8 cellular contexts compared by ENCODE assay signal in genomic region chr22:50530857-50531545, GRCh38. TPM values are rescaled to one million over a fixed set of nuclear protein-coding genes. Genes with fewer than 3 reads are reported as not detected.
DNase-seq lines count a peak whose midpoint lies in the region; TF ChIP-seq lines count a peak whose summit lies in the region.

No MANE protein-coding gene starts in this region.

- peak overlapping the region; percentile 54 for H2AFZ ChIP-seq in GM23248
- H2AFZ ChIP-seq in trophoblast cell (ENCODE audit: insufficient read depth, low read length, poor library complexity) = peak overlapping the region; percentile 67

- H4K91ac ChIP-seq in trophoblast cell (ENCODE audit: low read depth, low read length) = peak overlapping the region; percentile 98

- peak overlapping the region; percentile 96 for H2BK120ac ChIP-seq in trophoblast cell (ENCODE audit: insufficient read depth, low read length, poor library complexity)

- peak overlapping the region; percentile 99 for H3K14ac ChIP-seq in trophoblast cell (ENCODE audit: low read length)

- peak overlapping the region; percentile 99 for H2AK5ac ChIP-seq in trophoblast cell (ENCODE audit: low read length)

- peak overlapping the region; percentile 87 for H2BK12ac ChIP-seq in trophoblast cell (ENCODE audit: low read length)

- no peaks in the 10 kb centered on the region for H3K36me3 ChIP-seq in GM23248 (ENCODE audit: low read depth)
- H3K36me3 ChIP-seq in Peyer's patch = no peaks in the 10 kb centered on the region
- no peaks in the 10 kb centered on the region for H3K36me3 ChIP-seq in trophoblast cell (ENCODE audit: control insufficient read depth in 1 of 2, insufficient read depth in 2 of 2, low read length in 2 of 2)
- no peaks in the 10 kb centered on the region for H3K36me3 ChIP-seq in transverse colon

- peak overlapping the region; percentile 81 for H3K4me2 ChIP-seq in GM23248 (ENCODE audit: unreplicated experiment)
- peak overlapping the region; percentile 84 for H3K4me2 ChIP-seq in trophoblast cell (ENCODE audit: low read length)

- no peaks in the 10 kb centered on the region for H4K20me1 ChIP-seq in GM23248 (ENCODE audit: insufficient read depth)

- H4K12ac ChIP-seq in trophoblast cell (ENCODE audit: low read depth, low read length) = peak overlapping the region; percentile 98

- peak overlapping the region; percentile 95 for H3K9ac ChIP-seq in GM23248
- H3K9ac ChIP-seq in trophoblast cell (ENCODE audit: low read length) = peak overlapping the region; percentile 14

- WGBS in GM23248 (ENCODE audit: low coverage in 1 of 2, low lambda C conversion rate in 2 of 2, missing lambda C conversion rate in 2 of 2), 2 experiments = 8 to 10% methylated on average over 33 to 46 of the region's 53 CpGs
- WGBS in trophoblast cell (ENCODE audit: extremely low coverage, insufficient coverage, insufficient read length) = no CpG with 5 or more reads among the region's 53 CpGs
- WGBS in transverse colon (ENCODE audit: low coverage in 1 of 2), 2 donors = 3% methylated on average over 50 of the region's 53 CpGs; no CpG with 5 or more reads in 1 of the 2 donors

- peak; percentile 79 for DNase-seq in AG20443 (ENCODE audit: low spot score)
- DNase-seq in GM23248 = peak; percentile 94
- DNase-seq in Peyer's patch = peak; percentile 91 to 96 (median 92)
- peak; percentile 65 for DNase-seq in activated gamma-delta T cell treated with Interleukin-2 at 50 U/mL for 16 hours
- peak; percentile 75 for DNase-seq in germinal center (ENCODE audit: low spot score)
- DNase-seq in trophoblast cell = peak; percentile 93
- DNase-seq in transverse colon = peak; percentile 93
- DNase-seq in COLO829 (ENCODE audit: low spot score) = no peak

- no peaks in the 10 kb centered on the region for H3K9me3 ChIP-seq in GM23248 (ENCODE audit: low read depth)
- H3K9me3 ChIP-seq in Peyer's patch = no peaks in the 10 kb centered on the region
- H3K9me3 ChIP-seq in trophoblast cell (ENCODE audit: insufficient read depth, low read depth, low read length) = no peaks in the 10 kb centered on the region
- no peaks in the 10 kb centered on the region for H3K9me3 ChIP-seq in transverse colon

- TF ChIP-seq CTCF in Peyer's patch (IDR thresholded peaks at IDR 0.05) = no peak
- TF ChIP-seq CTCF in transverse colon (IDR thresholded peaks at IDR 0.05) = no peak

- H3K79me2 ChIP-seq in GM23248 (ENCODE audit: insufficient read depth) (no peaks in the 10 kb centered on the region), trophoblast cell (ENCODE audit: control insufficient read depth, insufficient read depth, low read length, poor library complexity) (peaks cover 23% of the 10 kb centered on the region)

- H3F3A ChIP-seq in GM23248 (ENCODE audit: insufficient read depth) = peaks cover 21% of the 10 kb centered on the region

- TF ChIP-seq POLR2A in Peyer's patch (IDR thresholded peaks at IDR 0.05) = peak; percentile 80 to 90
- TF ChIP-seq POLR2A in transverse colon (IDR thresholded peaks at IDR 0.05) = peak; percentile 85

- peak overlapping the region; percentile 96 for H4K8ac ChIP-seq in trophoblast cell (ENCODE audit: low read depth, low read length)

- in situ Hi-C loops in GM23248 (cut with MboI) (no loop called here), transverse colon (cut with MboI; ENCODE audit: low pct_ligation_motif_present in 1 of 4, low pct_unique_long_range_greater_than_20kb in 1 of 4, low sequenced_read_pairs in 3 of 4) (no loop called here)

- peak overlapping the region; percentile 96 for H3K4ac ChIP-seq in trophoblast cell (ENCODE audit: low read depth, low read length)

- peak overlapping the region; percentile 87 for H2BK5ac ChIP-seq in trophoblast cell (ENCODE audit: low read depth, low read length, poor library complexity)

- no peaks in the 10 kb centered on the region for H3K4me1 ChIP-seq in GM23248 (ENCODE audit: insufficient read depth)
- H3K4me1 ChIP-seq in Peyer's patch = peaks cover 0 to 46% (median 17%) of the 10 kb centered on the region in 4 donors
- peaks cover 28 to 52% of the 10 kb centered on the region in 2 experiments for H3K4me1 ChIP-seq in trophoblast cell (ENCODE audit: control insufficient read depth in 1 of 2, insufficient read depth in 2 of 2, low read length in 2 of 2)
- H3K4me1 ChIP-seq in transverse colon = peaks cover 12 to 66% (median 39%) of the 10 kb centered on the region in 4 donors

- H3K27ac ChIP-seq in GM23248 (peak overlapping the region; percentile 55), Peyer's patch (peak overlapping the region; percentile 97 to 100 (median 98)), trophoblast cell (ENCODE audit: low read depth, low read length) (peak overlapping the region; percentile 98), transverse colon (peak overlapping the region; percentile 94 to 99 (median 96))

- no peak for TF ChIP-seq EP300 in transverse colon (IDR thresholded peaks at IDR 0.05; ENCODE audit: low read depth)

- intact Hi-C loops in transverse colon (cut with DNase I; ENCODE audit: low total_unique reads) = no loop called here

- H3K27me3 ChIP-seq in GM23248 (replicated peaks; ENCODE audit: insufficient read depth) (no peaks in the 10 kb centered on the region), Peyer's patch (no peaks in the 10 kb centered on the region), trophoblast cell (ENCODE audit: insufficient read depth, low read length) (no peaks in the 10 kb centered on the region), transverse colon (peaks cover 13% of the 10 kb centered on the region)

- H3K23ac ChIP-seq in trophoblast cell (ENCODE audit: low read length) = no peak overlapping the region

- H3K4me3 ChIP-seq in GM23248 (peak overlapping the region; percentile 81), Peyer's patch (peak overlapping the region; percentile 60 to 76 (median 68)), trophoblast cell (ENCODE audit: low read depth, low read length) (peak overlapping the region; percentile 60), transverse colon (peak overlapping the region; percentile 42 to 60 (median 53))

- peak overlapping the region; percentile 99 for H3K18ac ChIP-seq in trophoblast cell (ENCODE audit: low read length)

- peaks cover 48% of the 10 kb centered on the region for H3K79me1 ChIP-seq in trophoblast cell (ENCODE audit: low read length)

- H3K9me2 ChIP-seq in GM23248 (ENCODE audit: insufficient read depth) = no peaks in the 10 kb centered on the region

RNA-seq across cellular contexts. Expression of gene TYMP, which starts 1.2 kb away (rescaled TPM):
- total RNA-seq in GM23248 (2014; rRNA removed; shearing (Covaris generic)) = 33.2 and 42.4 TPM in 2 replicates
- polyA plus RNA-seq in GM23248 (2016; fragmentation: Nextera tagmentation; extraction: Ambion mirVana) = 24.3 and 24.8 TPM in 2 replicates
- total RNA-seq in Peyer's patch (10 to 100 TPM; 53.5 to 93.9 (median 88.3) TPM), transverse colon (10 to 100 TPM; 27.5 to 60.7 (median 32.2) TPM)
- polyA plus RNA-seq in trophoblast cell (2013) = 19.5 and 20.6 TPM in 2 replicates

RNA-seq across cellular contexts. Expression of gene SCO2, which starts 5.6 kb away (rescaled TPM):
- 8.4 and 17.5 TPM in 2 replicates for total RNA-seq in GM23248 (2014; rRNA removed; shearing (Covaris generic))
- polyA plus RNA-seq in GM23248 (2016; fragmentation: Nextera tagmentation; extraction: Ambion mirVana) = 11.0 and 15.0 TPM in 2 replicates
- 1 to 10 TPM in 3 of 4 donors, not detected in 1; 1.2 to 6.3 (median 4.5) TPM for total RNA-seq in Peyer's patch
- 0.60 and 0.63 TPM in 2 replicates for polyA plus RNA-seq in trophoblast cell (2013)
- 10 to 100 TPM in 1 of 4 donors, 1 to 10 TPM in 2, not detected in 1; 5.1 to 63.6 (median 5.9) TPM for total RNA-seq in transverse colon

RNA-seq across cellular contexts. Expression of gene KLHDC7B, which starts 14.7 kb away (rescaled TPM):
- total RNA-seq in GM23248 (2014; rRNA removed; shearing (Covaris generic)) = not detected in 2 replicates
- polyA plus RNA-seq in GM23248 (2016; fragmentation: Nextera tagmentation; extraction: Ambion mirVana) = 0.06 TPM in 1 of 2 replicates, not detected in the other
- total RNA-seq in Peyer's patch = 1 to 10 TPM in 1 of 4 donors, not detected in 3; 1.1 TPM
- polyA plus RNA-seq in trophoblast cell (2013) = 0.08 and 0.10 TPM in 2 replicates
- total RNA-seq in transverse colon = 1 to 10 TPM in 1 of 4 donors, under 1 TPM in 2, not detected in 1; 0.14 to 1.5 (median 0.32) TPM

RNA-seq across cellular contexts. Expression of gene NCAPH2, which starts 23.0 kb away (rescaled TPM):
- total RNA-seq in GM23248 (2014; rRNA removed; shearing (Covaris generic)) = 33.8 and 61.0 TPM in 2 replicates
- 27.7 and 28.6 TPM in 2 replicates for polyA plus RNA-seq in GM23248 (2016; fragmentation: Nextera tagmentation; extraction: Ambion mirVana)
- total RNA-seq in Peyer's patch = 10 to 100 TPM; 34.0 to 85.8 (median 41.2) TPM
- polyA plus RNA-seq in trophoblast cell (2013) = 24.4 and 24.9 TPM in 2 replicates
- 10 to 100 TPM; 26.5 to 64.7 (median 41.6) TPM for total RNA-seq in transverse colon

RNA-seq across cellular contexts. Expression of gene LMF2, which starts 23.5 kb away (rescaled TPM):
- 95.0 and 124 TPM in 2 replicates for total RNA-seq in GM23248 (2014; rRNA removed; shearing (Covaris generic))
- polyA plus RNA-seq in GM23248 (2016; fragmentation: Nextera tagmentation; extraction: Ambion mirVana) = 101 and 106 TPM in 2 replicates
- 10 to 100 TPM; 68.5 to 94.9 (median 83.3) TPM for total RNA-seq in Peyer's patch
- polyA plus RNA-seq in trophoblast cell (2013) = 63.1 and 64.7 TPM in 2 replicates
- total RNA-seq in transverse colon = 100 to 1,000 TPM in 1 of 4 donors, 10 to 100 TPM in 3; 54.0 to 119 (median 79.9) TPM
